19 cellular contexts compared by ENCODE assay signal in the genomic region with DNA sequence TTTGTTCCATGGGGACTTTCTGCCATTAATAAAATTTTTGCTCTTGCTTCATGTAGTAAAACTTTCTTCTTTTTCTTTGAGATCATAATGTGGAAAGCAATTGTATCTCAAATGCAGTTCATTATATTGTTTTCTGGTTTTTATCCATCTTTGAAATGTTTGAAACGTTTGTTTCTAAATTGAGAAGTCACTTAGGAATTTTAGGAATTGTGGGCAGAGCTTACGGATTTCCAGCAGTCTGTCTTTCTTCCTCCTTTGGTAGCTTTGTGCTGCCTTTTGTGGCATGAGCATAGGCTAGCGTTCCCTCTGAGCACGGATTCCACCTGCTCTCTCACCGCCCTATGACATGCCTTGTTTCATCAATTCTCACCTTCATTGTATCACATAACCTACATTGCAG. TPM values are rescaled to one million over a fixed set of nuclear protein-coding genes. Genes with fewer than 3 reads are reported as not detected.
DNase-seq lines count a peak whose midpoint lies in the region; ATAC-seq and TF ChIP-seq lines count a peak whose summit lies in the region.
"Had no signal": no experiment of that assay in that cellular context is flagged by ENCODE, and none has a peak within 500 bp of the region (broad histone marks: within the 10 kb centered on the region; RNA-seq: fewer than 3 reads in every experiment).

No MANE protein-coding gene starts in this region.

- H3K4me3 ChIP-seq in GM23338 (no peak overlapping the region), adipocyte (ENCODE audit: low read length) (no peak overlapping the region)

- no peak overlapping the region for H3K4me2 ChIP-seq in GM23338

- H3K4me3 Mint-ChIP-seq in GM23338 (no peak overlapping the region), chondrocyte (ENCODE audit: unreplicated experiment) (no peak overlapping the region)
- H3K4me3 Mint-ChIP-seq: CD4-positive, alpha-beta T cell had no signal

- H2AFZ ChIP-seq in GM23338, result no peak overlapping the region

- no peak overlapping the region for H3K27ac Mint-ChIP-seq in GM23338
- H3K27ac Mint-ChIP-seq in chondrocyte (ENCODE audit: unreplicated experiment), result no peak overlapping the region
- H3K27ac Mint-ChIP-seq: CD4-positive, alpha-beta T cell had no signal

- no peaks in the 10 kb centered on the region for H3K9me3 ChIP-seq in adipocyte (ENCODE audit: control insufficient read depth, low read length)

- H3K79me2 ChIP-seq in GM23338 (replicated peaks; ENCODE audit: insufficient read depth), result no peaks in the 10 kb centered on the region

- peaks cover 28% of the 10 kb centered on the region for H3K27me3 ChIP-seq in GM23338 (ENCODE audit: insufficient read depth)
- H3K27me3 ChIP-seq in adipocyte (replicated peaks; ENCODE audit: control insufficient read depth, insufficient read depth, low read length), result peaks cover 12% of the 10 kb centered on the region

- ATAC-seq in GM23338, result no peak

- TF ChIP-seq CTCF in GM23338 (conservative IDR thresholded peaks at IDR 0.05; ENCODE audit: low read depth in 2 of 2) (no peak), chondrocyte (IDR thresholded peaks at IDR 0.05) (no peak)

- H3K27ac ChIP-seq in GM23338 (ENCODE audit: low read depth), result no peak overlapping the region
- H3K27ac ChIP-seq: 22Rv1 had no signal

- peak; percentile 38 for DNase-seq in AG08395 (ENCODE audit: low spot score)
- DNase-seq in GM23338 (ENCODE audit: low spot score), result peak; percentile 23
- peak; percentile 53 for DNase-seq in adipocyte (ENCODE audit: low read depth)
- peak; percentile 42 for DNase-seq in fibroblast of peridontal ligament (ENCODE audit: extremely low read depth)
- no peak for DNase-seq in SHP77 (lab: John Stamatoyannopoulos, UW)
- no peak for DNase-seq in hippocampal formation (lab: John Stamatoyannopoulos, UW)
- no peak for DNase-seq in chondrocyte (ENCODE audit: low spot score)
- DNase-seq in activated gamma-delta T cell (lab: John Stamatoyannopoulos, UW), result no peak
- DNase-seq: CD4-positive, alpha-beta T cell; DMS153; KBM-7; NCI-H187; NCI-H2107; NCI-H2227 treated with DMSO at 0.1 percent for 48 hours; NCI-H510A treated with DMSO at 0.1 percent for 48 hours; NCI-H774; Right ventricle myocardium superior had no signal

- peaks cover 15% of the 10 kb centered on the region for H3K4me1 Mint-ChIP-seq in GM23338
- peaks cover 24% of the 10 kb centered on the region for H3K4me1 Mint-ChIP-seq in chondrocyte (ENCODE audit: low read depth)

- H3K4me1 ChIP-seq in GM23338 (ENCODE audit: insufficient read depth) (peaks cover 19% of the 10 kb centered on the region), adipocyte (ENCODE audit: control insufficient read depth, insufficient read depth, low read length) (peaks cover 3% of the 10 kb centered on the region)

- H3K9ac ChIP-seq in adipocyte (ENCODE audit: low read length), result no peak overlapping the region

- no peaks in the 10 kb centered on the region for H3K9me3 Mint-ChIP-seq in GM23338
- H3K9me3 Mint-ChIP-seq in chondrocyte (ENCODE audit: low read depth), result peaks cover 4% of the 10 kb centered on the region

- H3F3A ChIP-seq in GM23338 (replicated peaks; ENCODE audit: low read depth), result no peaks in the 10 kb centered on the region

- no peaks in the 10 kb centered on the region for H3K9me2 ChIP-seq in GM23338 (ENCODE audit: insufficient read depth)

- no peaks in the 10 kb centered on the region for H3K36me3 ChIP-seq in GM23338 (ENCODE audit: insufficient read depth)
- no peaks in the 10 kb centered on the region for H3K36me3 ChIP-seq in adipocyte (ENCODE audit: control insufficient read depth, insufficient read depth, low read length, severe bottlenecking)

- H3K36me3 Mint-ChIP-seq in GM23338 (ENCODE audit: low read depth) (no peaks in the 10 kb centered on the region), chondrocyte (ENCODE audit: low read depth) (peaks cover 1% of the 10 kb centered on the region)

- H3K27me3 Mint-ChIP-seq in GM23338 (ENCODE audit: insufficient read depth, low read depth, poor library complexity) (peaks cover 18% of the 10 kb centered on the region), chondrocyte (ENCODE audit: low read depth) (peaks cover under 1% of the 10 kb centered on the region)

- no peaks in the 10 kb centered on the region for H4K20me1 ChIP-seq in GM23338 (replicated peaks; ENCODE audit: insufficient read depth)

TF ChIP-seq in GM23338, 12 proteins besides CTCF, POLR2A, EP300 and RAD21 (continues in another document):
- TF ChIP-seq EZH2phosphoT487 (IDR thresholded peaks at IDR 0.05; ENCODE audit: unreplicated experiment) (no peak), NANOG (IDR thresholded peaks at IDR 0.05; ENCODE audit: borderline replicate concordance) (no peak)
- TF ChIP-seq, protein P1, sequence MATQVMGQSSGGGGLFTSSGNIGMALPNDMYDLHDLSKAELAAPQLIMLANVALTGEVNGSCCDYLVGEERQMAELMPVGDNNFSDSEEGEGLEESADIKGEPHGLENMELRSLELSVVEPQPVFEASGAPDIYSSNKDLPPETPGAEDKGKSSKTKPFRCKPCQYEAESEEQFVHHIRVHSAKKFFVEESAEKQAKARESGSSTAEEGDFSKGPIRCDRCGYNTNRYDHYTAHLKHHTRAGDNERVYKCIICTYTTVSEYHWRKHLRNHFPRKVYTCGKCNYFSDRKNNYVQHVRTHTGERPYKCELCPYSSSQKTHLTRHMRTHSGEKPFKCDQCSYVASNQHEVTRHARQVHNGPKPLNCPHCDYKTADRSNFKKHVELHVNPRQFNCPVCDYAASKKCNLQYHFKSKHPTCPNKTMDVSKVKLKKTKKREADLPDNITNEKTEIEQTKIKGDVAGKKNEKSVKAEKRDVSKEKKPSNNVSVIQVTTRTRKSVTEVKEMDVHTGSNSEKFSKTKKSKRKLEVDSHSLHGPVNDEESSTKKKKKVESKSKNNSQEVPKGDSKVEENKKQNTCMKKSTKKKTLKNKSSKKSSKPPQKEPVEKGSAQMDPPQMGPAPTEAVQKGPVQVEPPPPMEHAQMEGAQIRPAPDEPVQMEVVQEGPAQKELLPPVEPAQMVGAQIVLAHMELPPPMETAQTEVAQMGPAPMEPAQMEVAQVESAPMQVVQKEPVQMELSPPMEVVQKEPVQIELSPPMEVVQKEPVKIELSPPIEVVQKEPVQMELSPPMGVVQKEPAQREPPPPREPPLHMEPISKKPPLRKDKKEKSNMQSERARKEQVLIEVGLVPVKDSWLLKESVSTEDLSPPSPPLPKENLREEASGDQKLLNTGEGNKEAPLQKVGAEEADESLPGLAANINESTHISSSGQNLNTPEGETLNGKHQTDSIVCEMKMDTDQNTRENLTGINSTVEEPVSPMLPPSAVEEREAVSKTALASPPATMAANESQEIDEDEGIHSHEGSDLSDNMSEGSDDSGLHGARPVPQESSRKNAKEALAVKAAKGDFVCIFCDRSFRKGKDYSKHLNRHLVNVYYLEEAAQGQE (IDR thresholded peaks at IDR 0.05; ENCODE audit: unreplicated experiment), result no peak

RNA-seq across cellular contexts. Expression of a gene that starts 2.9 kb away (rescaled TPM):
- 12.7 and 19.2 TPM in 2 replicates for total RNA-seq in GM23338 (2014; rRNA removed; shearing (Covaris generic))
- polyA plus RNA-seq in GM23338 (2016; fragmentation: Nextera tagmentation; extraction: Ambion mirVana), result 1.9 and 4.1 TPM in 2 replicates
- total RNA-seq in chondrocyte, result 6.2 to 7.9 TPM (median 7.3 TPM) in 3 replicates
- total RNA-seq: CD4-positive, alpha-beta T cell; OCI-LY7 had no signal

Comparison
In these comparisons a context has a peak if more than half of its experiments do, and no peak if none do; other contexts are left out.
1. DNase-seq: peak in AG08395 (single experiment), GM23338 (single experiment), adipocyte (single experiment) and fibroblast of peridontal ligament (single experiment); none in SHP77 (0 of 2), hippocampal formation (0 of 2), chondrocyte (single experiment) and activated gamma-delta T cell (single experiment).